28 cellular contexts compared by ENCODE assay signal in genomic region chr10:22500567-22501369, GRCh38.
A peak's percentile ranks its signal among the peaks of the same experiment; 100 is the strongest.
DNase-seq lines count a peak whose midpoint lies in the region; ATAC-seq and TF ChIP-seq lines count a peak whose summit lies in the region.
"Had no signal": no experiment of that assay in that cellular context is flagged by ENCODE, and none has a peak within 500 bp of the region (broad histone marks: within the 10 kb centered on the region; RNA-seq: fewer than 3 reads in every experiment).

No MANE protein-coding gene starts in this region.

- H3K4me1 Mint-ChIP-seq in MCF 10A (ENCODE audit: insufficient read depth, unreplicated experiment), result peaks cover 20% of the 10 kb centered on the region
- H3K4me1 Mint-ChIP-seq in T-helper 2 cell treated with Interferon-gamma antibody and Interleukin-4, amounts not matched to agents 5 μg/mL and 100 μg/mL, for 36 hours (ENCODE audit: low read depth), result no peaks in the 10 kb centered on the region
- H3K4me1 Mint-ChIP-seq: CD4-positive, alpha-beta memory T cell; WTC11 had no signal

- intact Hi-C loops in mammary epithelial cell (cut with micrococcal nuclease), result no loop called here
- intact Hi-C loops in MCF 10A (cut with micrococcal nuclease), result no loop called here
- intact Hi-C loops in sciatic nerve (cut with DNase I), result no loop called here

- no peaks in the 10 kb centered on the region for H3K36me3 Mint-ChIP-seq in MCF 10A (ENCODE audit: insufficient read depth, unreplicated experiment)
- H3K36me3 Mint-ChIP-seq in T-helper 2 cell treated with Interferon-gamma antibody and Interleukin-4, amounts not matched to agents 5 μg/mL and 100 μg/mL, for 36 hours (ENCODE audit: low read depth), result no peaks in the 10 kb centered on the region
- H3K36me3 Mint-ChIP-seq: activated naive CD8-positive, alpha-beta T cell; CD4-positive, alpha-beta memory T cell; WTC11 had no signal

- H4K20me1 ChIP-seq in mammary epithelial cell (ENCODE audit: insufficient read depth, low read length), result no peaks in the 10 kb centered on the region

- dilution Hi-C loops in mammary epithelial cell (cut with HindIII; ENCODE audit: low sequenced_read_pairs), result no loop called here

- DNase-seq in mammary epithelial cell (no peak), MCF 10A (ENCODE audit: unreplicated experiment) (no peak), adipocyte (ENCODE audit: low read depth) (peak; percentile 12), fibroblast of villous mesenchyme (ENCODE audit: low read depth) (peak; percentile 33), sciatic nerve (ENCODE audit: low spot score) (no peak), COLO668 (lab: John Stamatoyannopoulos, UW; ENCODE audit: unreplicated experiment) (no peak), NCI-H2081 treated with DMSO at 0.1 percent for 48 hours (lab: John Stamatoyannopoulos, UW) (no peak)
- no peak for DNase-seq in T-helper 2 cell treated with Interferon-gamma antibody and Interleukin-4, amounts not matched to agents 5 μg/mL and 100 μg/mL, for 36 hours (ENCODE audit: low spot score)
- DNase-seq: 8988T; activated CD4-positive, alpha-beta T cell treated with anti-CD3 and anti-CD28 coated beads, Interleukin-2, amount 50 U/mL, for 48 hours; activated CD8-positive, alpha-beta memory T cell treated with anti-CD3 and anti-CD28 coated beads, Interleukin-2, amount 50 U/mL, for 48 hours; CD4-positive, alpha-beta memory T cell; DMS79; effector CD4-positive, alpha-beta T cell; gastrocnemius medialis; GF-D8; GOT3; KBM-7; lower lobe of right lung; NCI-H146; NCI-H2171 treated with DMSO at 0.1 percent for 48 hours; NCI-H526; small intestine; stimulated activated CD4-positive, alpha-beta T cell treated with anti-CD3 and anti-CD28 coated beads, Interleukin-1b, Interleukin-23, amount 100 ng/mL, for 48 hours had no signal

- no peak overlapping the region for H3K4me2 ChIP-seq in mammary epithelial cell (ENCODE audit: insufficient read depth, low read depth, low read length)

- H3K27ac ChIP-seq in mammary epithelial cell (ENCODE audit: insufficient read depth, low read depth, low read length), result no peak overlapping the region
- H3K27ac ChIP-seq: epithelial cell of prostate, gastrocnemius medialis, lower lobe of right lung had no signal

- no peak overlapping the region for H3K4me3 Mint-ChIP-seq in MCF 10A (ENCODE audit: unreplicated experiment)
- H3K4me3 Mint-ChIP-seq in T-helper 2 cell treated with Interferon-gamma antibody and Interleukin-4, amounts not matched to agents 5 μg/mL and 100 μg/mL, for 36 hours, result no peak overlapping the region
- H3K4me3 Mint-ChIP-seq: activated naive CD8-positive, alpha-beta T cell; CD4-positive, alpha-beta memory T cell; WTC11 had no signal

- H3K9ac ChIP-seq in mammary epithelial cell (ENCODE audit: insufficient read depth, low read length) (no peak overlapping the region), adipocyte (ENCODE audit: low read length) (no peak overlapping the region)

- 20% methylated on average over 7 of the region's 7 CpGs for WGBS in mammary epithelial cell (ENCODE audit: low coverage, missing lambda C conversion rate)

- in situ Hi-C loops in mammary epithelial cell (cut with MboI; ENCODE audit: low sequenced_read_pairs in 2 of 2), result no loop called here

- H3K27me3 Mint-ChIP-seq in MCF 10A (ENCODE audit: insufficient read depth, unreplicated experiment), result no peaks in the 10 kb centered on the region
- H3K27me3 Mint-ChIP-seq in T-helper 2 cell treated with Interferon-gamma antibody and Interleukin-4, amounts not matched to agents 5 μg/mL and 100 μg/mL, for 36 hours (ENCODE audit: low read depth), result peaks cover 34% of the 10 kb centered on the region

- H3K27me3 ChIP-seq in mammary epithelial cell (ENCODE audit: insufficient read depth, low read length), result no peaks in the 10 kb centered on the region
- H3K27me3 ChIP-seq in adipocyte (replicated peaks; ENCODE audit: control insufficient read depth, insufficient read depth, low read length), result peaks cover 39% of the 10 kb centered on the region
- H3K27me3 ChIP-seq: gastrocnemius medialis had no signal

- TF ChIP-seq CTCF in mammary epithelial cell (conservative IDR thresholded peaks at IDR 0.05 in 1 of 2, IDR thresholded peaks at IDR 0.05 in 1 of 2; ENCODE audit: extremely low read depth in 1 of 2, insufficient read depth in 1 of 2, low read depth in 1 of 2, low read length in 2 of 2), result no peak
- TF ChIP-seq CTCF in MCF 10A (IDR thresholded peaks at IDR 0.05; ENCODE audit: unreplicated experiment), result no peak
- TF ChIP-seq CTCF in fibroblast of villous mesenchyme (IDR thresholded peaks at IDR 0.05; ENCODE audit: insufficient read depth, low read depth, low read length), result no peak

- H3K36me3 ChIP-seq in mammary epithelial cell (ENCODE audit: insufficient read depth, low read length) (no peaks in the 10 kb centered on the region), adipocyte (ENCODE audit: control insufficient read depth, insufficient read depth, low read length, severe bottlenecking) (no peaks in the 10 kb centered on the region)
- H3K36me3 ChIP-seq: gastrocnemius medialis, lower lobe of right lung had no signal

- H3K27ac Mint-ChIP-seq in MCF 10A (ENCODE audit: low read depth, unreplicated experiment), result no peak overlapping the region
- H3K27ac Mint-ChIP-seq in T-helper 2 cell treated with Interferon-gamma antibody and Interleukin-4, amounts not matched to agents 5 μg/mL and 100 μg/mL, for 36 hours, result no peak overlapping the region
- H3K27ac Mint-ChIP-seq: activated naive CD8-positive, alpha-beta T cell; activated T-helper 2 cell treated with anti-CD3 and anti-CD28 coated beads, Interferon-gamma antibody, Interleukin-2, Interleukin-4, amounts not matched to agents 10 μg/mL and 5 μg/mL and 100 μg/mL, durations not matched to agents 14 hours and 24 hours and 36 hours; CD4-positive, alpha-beta memory T cell; WTC11 had no signal

- ATAC-seq in sciatic nerve, result peak; percentile 55
- ATAC-seq: gastrocnemius medialis, lower lobe of right lung, WTC11 had no signal

- POLR2A ChIA-PET in MCF 10A (lab: Yijun Ruan, JAX), result interaction anchor here (0.9 to 1.6 kb wide), 3 partner anchors 10 to 25 kb away, joined by 3 to 5 read pairs (median 3); no protein-coding TSS in a partner anchor

- no peaks in the 10 kb centered on the region for H3K9me3 Mint-ChIP-seq in MCF 10A (ENCODE audit: unreplicated experiment)
- H3K9me3 Mint-ChIP-seq in T-helper 2 cell treated with Interferon-gamma antibody and Interleukin-4, amounts not matched to agents 5 μg/mL and 100 μg/mL, for 36 hours, result no peaks in the 10 kb centered on the region
- H3K9me3 Mint-ChIP-seq: activated T-helper 2 cell treated with anti-CD3 and anti-CD28 coated beads, Interferon-gamma antibody, Interleukin-2, Interleukin-4, amounts not matched to agents 10 μg/mL and 5 μg/mL and 100 μg/mL, durations not matched to agents 14 hours and 24 hours and 36 hours; CD4-positive, alpha-beta memory T cell; WTC11 had no signal

- no peaks in the 10 kb centered on the region for H3K79me2 ChIP-seq in mammary epithelial cell (ENCODE audit: insufficient read depth, low read length)

- CTCF ChIA-PET in mammary epithelial cell (lab: Charles Lee; ENCODE audit: low non-redundant PET) (no interaction called here), MCF 10A (lab: Yijun Ruan, JAX) (interaction anchor here (0.7 kb wide), 1 partner anchor 152 kb away, joined by 3 read pairs; no protein-coding TSS in a partner anchor)

- H3K9me3 ChIP-seq in mammary epithelial cell (replicated peaks; ENCODE audit: insufficient read depth, low read length) (no peaks in the 10 kb centered on the region), adipocyte (ENCODE audit: control insufficient read depth, low read length) (no peaks in the 10 kb centered on the region)
- H3K9me3 ChIP-seq: gastrocnemius medialis, lower lobe of right lung had no signal

- peak overlapping the region; percentile 12 for H2AFZ ChIP-seq in mammary epithelial cell (ENCODE audit: low read depth, low read length)

- H3K4me1 ChIP-seq in mammary epithelial cell (ENCODE audit: insufficient read depth, low read length) (no peaks in the 10 kb centered on the region), adipocyte (ENCODE audit: control insufficient read depth, insufficient read depth, low read length) (no peaks in the 10 kb centered on the region)
- H3K4me1 ChIP-seq: gastrocnemius medialis, lower lobe of right lung had no signal

- BruUV-seq in mammary epithelial cell (replicated peaks; lab: Mats Ljungman, UMichigan) (no TSS peak), MCF 10A (replicated peaks; lab: Mats Ljungman, UMichigan) (no TSS peak)

- H3K4me3 ChIP-seq in mammary epithelial cell (replicated peaks in 1 of 3; ENCODE audit: insufficient read depth in 1 of 3, low read depth in 2 of 3, low read length in 3 of 3) (no peak overlapping the region), adipocyte (ENCODE audit: low read length) (no peak overlapping the region), fibroblast of villous mesenchyme (ENCODE audit: low read depth, low read length) (no peak overlapping the region)
- H3K4me3 ChIP-seq: gastrocnemius medialis, lower lobe of right lung had no signal

Comparison
In these comparisons a context has a peak if more than half of its experiments do, and no peak if none do; other contexts are left out.
1. DNase-seq: peak in adipocyte (single experiment) and fibroblast of villous mesenchyme (single experiment); none in mammary epithelial cell (single experiment), MCF 10A (single experiment), sciatic nerve (single experiment), COLO668 (single experiment), T-helper 2 cell treated with Interferon-gamma antibody and Interleukin-4, amounts not matched to agents 5 μg/mL and 100 μg/mL, for 36 hours (single experiment) and NCI-H2081 treated with DMSO at 0.1 percent for 48 hours (single experiment).